In genomic region chr2:113679457-113679856, GRCh38 we compare ENCODE assay signal across 1 cellular context.
TF ChIP-seq lines count a peak whose summit lies in the region.

No MANE protein-coding gene starts in this region.

TF ChIP-seq in IMR-90, 13 proteins besides CTCF, POLR2A, EP300 and RAD21:
- TF ChIP-seq MXI1 (IDR thresholded peaks at IDR 0.05; ENCODE audit: borderline replicate concordance, low read depth, low read length) (no peak), RFX5 (IDR thresholded peaks at IDR 0.05; ENCODE audit: low read depth, low read length) (no peak), ELK1 (IDR thresholded peaks at IDR 0.05; ENCODE audit: borderline replicate concordance, low read depth, low read length) (no peak), BHLHE40 (IDR thresholded peaks at IDR 0.05; ENCODE audit: low read depth, low read length) (no peak), MAFK (IDR thresholded peaks at IDR 0.05; ENCODE audit: low read depth, low read length) (no peak), RCOR1 (IDR thresholded peaks at IDR 0.05; ENCODE audit: insufficient replicate concordance, low read length) (no peak), SMC3 (IDR thresholded peaks at IDR 0.05; ENCODE audit: low read depth, low read length) (no peak), NFE2L2 (IDR thresholded peaks at IDR 0.05; ENCODE audit: low read depth, low read length) (no peak), MAZ (IDR thresholded peaks at IDR 0.05; ENCODE audit: borderline replicate concordance, low read depth, low read length) (no peak), CEBPB (IDR thresholded peaks at IDR 0.05; ENCODE audit: low read depth, low read length) (no peak), FOS (IDR thresholded peaks at IDR 0.05; ENCODE audit: low read depth, low read length) (no peak), CHD1 (IDR thresholded peaks at IDR 0.05; ENCODE audit: low read depth, low read length) (no peak)
- TF ChIP-seq, protein P1, sequence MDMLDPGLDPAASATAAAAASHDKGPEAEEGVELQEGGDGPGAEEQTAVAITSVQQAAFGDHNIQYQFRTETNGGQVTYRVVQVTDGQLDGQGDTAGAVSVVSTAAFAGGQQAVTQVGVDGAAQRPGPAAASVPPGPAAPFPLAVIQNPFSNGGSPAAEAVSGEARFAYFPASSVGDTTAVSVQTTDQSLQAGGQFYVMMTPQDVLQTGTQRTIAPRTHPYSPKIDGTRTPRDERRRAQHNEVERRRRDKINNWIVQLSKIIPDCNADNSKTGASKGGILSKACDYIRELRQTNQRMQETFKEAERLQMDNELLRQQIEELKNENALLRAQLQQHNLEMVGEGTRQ (IDR thresholded peaks at IDR 0.05; ENCODE audit: low read depth, low read length), result no peak
